Comparison of ENCODE assay signal across 11 cellular contexts in genomic region chr6:81614292-81614691, GRCh38.
A peak's percentile ranks its signal among the peaks of the same experiment; 100 is the strongest.
DNase-seq lines count a peak whose midpoint lies in the region; ATAC-seq and TF ChIP-seq lines count a peak whose summit lies in the region.
"Had no signal": no experiment of that assay in that cellular context is flagged by ENCODE, and none has a peak within 500 bp of the region (broad histone marks: within the 10 kb centered on the region; RNA-seq: fewer than 3 reads in every experiment).

No MANE protein-coding gene starts in this region.

- ATAC-seq in HG02642 (IDR thresholded peaks at IDR 0.05; ENCODE audit: poor library complexity, unreplicated experiment), result no peak

- H3K9me3 ChIP-seq in BLaER1 treated with 17β-estradiol and CSF1 and Interleukin-3, amounts not matched to agents 10 nM and 100 nM (replicated peaks in 1 of 11), result no peaks in the 10 kb centered on the region
- no peaks in the 10 kb centered on the region for H3K9me3 ChIP-seq in SK-N-SH
- H3K9me3 ChIP-seq in vagina, result no peaks in the 10 kb centered on the region
- H3K9me3 ChIP-seq: breast epithelium had no signal

- no peaks in the 10 kb centered on the region for H3K36me3 ChIP-seq in BLaER1 treated with 17β-estradiol and CSF1 and Interleukin-3, amounts not matched to agents 10 nM and 100 nM
- no peaks in the 10 kb centered on the region for H3K36me3 ChIP-seq in SK-N-SH (replicated peaks in 1 of 2; ENCODE audit: control insufficient read depth in 1 of 2, insufficient read depth in 2 of 2, low read length in 1 of 2)
- H3K36me3 ChIP-seq in vagina, result no peaks in the 10 kb centered on the region
- H3K36me3 ChIP-seq: breast epithelium had no signal

- TF ChIP-seq EP300 in SK-N-SH (IDR thresholded peaks at IDR 0.05; ENCODE audit: borderline replicate concordance in 1 of 2, low read depth in 1 of 2, low read length in 1 of 2), result no peak

- H3K4me1 ChIP-seq in BLaER1 treated with 17β-estradiol and CSF1 and Interleukin-3, amounts not matched to agents 10 nM and 100 nM, result peaks cover 11 to 17% (median 14%) of the 10 kb centered on the region in 10 experiments; a peak in 18 of 20 replicates
- H3K4me1 ChIP-seq in SK-N-SH (ENCODE audit: control insufficient read depth in 1 of 2, insufficient read depth in 2 of 2, low read depth in 1 of 2, low read length in 1 of 2), result peaks cover 0 to 21% of the 10 kb centered on the region in 2 experiments; a peak in 2 of 4 replicates
- H3K4me1 ChIP-seq in vagina, result no peaks in the 10 kb centered on the region
- H3K4me1 ChIP-seq: breast epithelium had no signal

- H3K27me3 Mint-ChIP-seq in activated CD4-positive, alpha-beta T cell treated with anti-CD3 and anti-CD28 coated beads, Interleukin-2, amount 10 ng/mL, durations not matched to agents 24 days and 14 days, result no peaks in the 10 kb centered on the region

- intact Hi-C loops in activated CD4-positive, alpha-beta T cell treated with anti-CD3 and anti-CD28 coated beads, Interleukin-2, amount 10 ng/mL, durations not matched to agents 24 days and 14 days (cut with micrococcal nuclease), result no loop called here
- intact Hi-C loops in vagina (cut with DNase I), result no loop called here

- peaks cover 17% of the 10 kb centered on the region for H3F3A ChIP-seq in SK-N-SH (replicated peaks; ENCODE audit: insufficient read depth)

- no peaks in the 10 kb centered on the region for H3K36me3 Mint-ChIP-seq in activated CD4-positive, alpha-beta T cell treated with anti-CD3 and anti-CD28 coated beads, Interleukin-2, amount 10 ng/mL, durations not matched to agents 24 days and 14 days (ENCODE audit: low read depth)

- TF ChIP-seq POLR2A in vagina (IDR thresholded peaks at IDR 0.05), result no peak

- TF ChIP-seq CTCF in SK-N-SH (IDR thresholded peaks at IDR 0.05) (no peak), vagina (IDR thresholded peaks at IDR 0.05) (no peak)

- CTCF ChIA-PET in SK-N-SH (lab: Yijun Ruan, JAX), result interaction anchor here (1.3 kb wide), 1 partner anchor 9 kb away, joined by 3 read pairs; no protein-coding TSS in a partner anchor

- H3K4me1 Mint-ChIP-seq in activated CD4-positive, alpha-beta T cell treated with anti-CD3 and anti-CD28 coated beads, Interleukin-2, amount 10 ng/mL, durations not matched to agents 24 days and 14 days, result peaks cover 3% of the 10 kb centered on the region

- TF ChIP-seq RAD21 in SK-N-SH (IDR thresholded peaks at IDR 0.05; ENCODE audit: low read length), result no peak

- H2AFZ ChIP-seq in SK-N-SH (ENCODE audit: low read depth), result peak overlapping the region; percentile 43; the same call in 1 of the 2 replicates

- DNase-seq in Kasumi-1 (lab: John Stamatoyannopoulos, UW) (peak; percentile 39 to 43), SK-N-SH (no peak), iris pigment epithelial cell (ENCODE audit: low read depth) (peak; percentile 79), RPMI8226 (no peak), vagina (ENCODE audit: extremely low spot score in 2 of 2) (no peak)
- no peak for DNase-seq in activated CD4-positive, alpha-beta T cell treated with anti-CD3 and anti-CD28 coated beads, Interleukin-2, amount 10 ng/mL, durations not matched to agents 24 days and 14 days
- DNase-seq: GOT3, occipital lobe had no signal

- H3K27me3 ChIP-seq in BLaER1 treated with 17β-estradiol and CSF1 and Interleukin-3, amounts not matched to agents 10 nM and 100 nM, result no peaks in the 10 kb centered on the region
- H3K27me3 ChIP-seq in SK-N-SH (ENCODE audit: insufficient read depth) (no peaks in the 10 kb centered on the region), vagina (no peaks in the 10 kb centered on the region)
- H3K27me3 ChIP-seq: breast epithelium had no signal

- H3K9ac ChIP-seq in BLaER1 treated with 17β-estradiol and CSF1 and Interleukin-3, amounts not matched to agents 10 nM and 100 nM, result peak overlapping the region in 2 of 11 experiments; percentile 15 to 42; a peak in 3 of 22 replicates
- peak overlapping the region; percentile 54; the same call in 1 of the 2 replicates for H3K9ac ChIP-seq in SK-N-SH

- H3K4me2 ChIP-seq in BLaER1 treated with 17β-estradiol and CSF1 and Interleukin-3, amounts not matched to agents 10 nM and 100 nM, result peak overlapping the region in 10 of 11 experiments; percentile 26 to 55 (median 35); a peak in 16 of 22 replicates
- peak overlapping the region; percentile 56 for H3K4me2 ChIP-seq in SK-N-SH

- no peaks in the 10 kb centered on the region for H3K9me2 ChIP-seq in SK-N-SH

- H3K4me3 Mint-ChIP-seq in activated CD4-positive, alpha-beta T cell treated with anti-CD3 and anti-CD28 coated beads, Interleukin-2, amount 10 ng/mL, durations not matched to agents 24 days and 14 days, result no peak overlapping the region

- H3K79me2 ChIP-seq in SK-N-SH (ENCODE audit: insufficient read depth), result no peaks in the 10 kb centered on the region

- no peaks in the 10 kb centered on the region for H4K20me1 ChIP-seq in BLaER1 treated with 17β-estradiol and CSF1 and Interleukin-3, amounts not matched to agents 10 nM and 100 nM
- H4K20me1 ChIP-seq in SK-N-SH (ENCODE audit: insufficient read depth), result no peaks in the 10 kb centered on the region

- H3K27ac Mint-ChIP-seq in activated CD4-positive, alpha-beta T cell treated with anti-CD3 and anti-CD28 coated beads, Interleukin-2, amount 10 ng/mL, durations not matched to agents 24 days and 14 days, result no peak overlapping the region

- POLR2A ChIA-PET in SK-N-SH (lab: Yijun Ruan, JAX), result no interaction called here

- H3K9me3 Mint-ChIP-seq in activated CD4-positive, alpha-beta T cell treated with anti-CD3 and anti-CD28 coated beads, Interleukin-2, amount 10 ng/mL, durations not matched to agents 24 days and 14 days, result no peaks in the 10 kb centered on the region

- peak overlapping the region in 9 of 11 experiments; percentile 4 to 71 (median 62); a peak in 15 of 22 replicates for H3K27ac ChIP-seq in BLaER1 treated with 17β-estradiol and CSF1 and Interleukin-3, amounts not matched to agents 10 nM and 100 nM
- H3K27ac ChIP-seq in SK-N-SH (ENCODE audit: low read depth in 2 of 2, low read length in 1 of 2) (peak overlapping the region; percentile 60 to 91; a peak in 3 of 4 replicates), vagina (no peak overlapping the region)
- H3K27ac ChIP-seq: breast epithelium had no signal

- 24% methylated on average over 1 of the region's 1 CpG for WGBS in SK-N-SH (ENCODE audit: low lambda C conversion rate)

- no peak overlapping the region for H3K4me3 ChIP-seq in BLaER1 treated with 17β-estradiol and CSF1 and Interleukin-3, amounts not matched to agents 10 nM and 100 nM
- peak overlapping the region in 1 of 2 experiments; percentile 0; a peak in 1 of 4 replicates for H3K4me3 ChIP-seq in SK-N-SH (ENCODE audit: low read depth in 2 of 2, low read length in 1 of 2)
- no peak overlapping the region for H3K4me3 ChIP-seq in vagina
- H3K4me3 ChIP-seq: breast epithelium had no signal

TF ChIP-seq in SK-N-SH, 30 proteins besides CTCF, POLR2A, EP300 and RAD21 (continues in another document):
- TF ChIP-seq FOXJ3 (CRISPR knock-in tag; IDR thresholded peaks at IDR 0.05), result no peak
- TF ChIP-seq TAF1 (IDR thresholded peaks at IDR 0.05; ENCODE audit: borderline replicate concordance, low read depth, low read length), result no peak
- no peak for TF ChIP-seq GABPA (IDR thresholded peaks at IDR 0.05; ENCODE audit: low read depth)
- no peak for TF ChIP-seq REST (IDR thresholded peaks at IDR 0.05; ENCODE audit: low read depth, low read length)
- TF ChIP-seq CHD2 (IDR thresholded peaks at IDR 0.05; ENCODE audit: low read length, partially characterized antibody), result no peak
- no peak for TF ChIP-seq PBX3 (IDR thresholded peaks at IDR 0.05)
- no peak for TF ChIP-seq FOXM1 (IDR thresholded peaks at IDR 0.05; ENCODE audit: low read depth)
- TF ChIP-seq SMC3 (IDR thresholded peaks at IDR 0.05; ENCODE audit: low read depth, low read length), result no peak
- no peak for TF ChIP-seq ELF1 (IDR thresholded peaks at IDR 0.05)
- TF ChIP-seq NFIC (IDR thresholded peaks at IDR 0.05; ENCODE audit: borderline replicate concordance), result no peak
- TF ChIP-seq YY1 (IDR thresholded peaks at IDR 0.05; ENCODE audit: low read depth), result no peak

Comparison
In these comparisons a context has a peak if more than half of its experiments do, and no peak if none do; other contexts are left out.
1. DNase-seq: peak in Kasumi-1 (2 of 2) and iris pigment epithelial cell (single experiment); none in SK-N-SH (single experiment), activated CD4-positive, alpha-beta T cell treated with anti-CD3 and anti-CD28 coated beads, Interleukin-2, amount 10 ng/mL, durations not matched to agents 24 days and 14 days (single experiment), RPMI8226 (single experiment) and vagina (0 of 2).